In genomic region chr2:12663306-12664037, GRCh38 we compare ENCODE assay signal across 19 cellular contexts. TPM values are rescaled to one million over a fixed set of nuclear protein-coding genes. Genes with fewer than 3 reads are reported as not detected.
DNase-seq lines count a peak whose midpoint lies in the region; ATAC-seq and TF ChIP-seq lines count a peak whose summit lies in the region.
"Had no signal": no experiment of that assay in that cellular context is flagged by ENCODE, and none has a peak within 500 bp of the region (broad histone marks: within the 10 kb centered on the region; RNA-seq: fewer than 3 reads in every experiment).

No MANE protein-coding gene starts in this region.

- no peak overlapping the region for H3K4me3 ChIP-seq in body of pancreas
- H3K4me3 ChIP-seq in right cardiac atrium (ENCODE audit: low read length) = no peak overlapping the region
- no peak overlapping the region for H3K4me3 ChIP-seq in spleen
- H3K4me3 ChIP-seq in osteoblast (ENCODE audit: insufficient read depth, low read length) = no peak overlapping the region
- H3K4me3 ChIP-seq: A549 had no signal

- H3K9me3 ChIP-seq in body of pancreas (peaks cover 0 to 3% (median 0%) of the 10 kb centered on the region in 3 donors), right cardiac atrium (ENCODE audit: control insufficient read depth, low read length) (no peaks in the 10 kb centered on the region), spleen (peaks cover 0 to 25% (median 20%) of the 10 kb centered on the region in 8 donors), osteoblast (ENCODE audit: low read depth, low read length) (no peaks in the 10 kb centered on the region)

- peak; percentile 30 for ATAC-seq in body of pancreas
- ATAC-seq in right cardiac atrium = peak; percentile 91 to 93
- ATAC-seq in GM21619 (IDR thresholded peaks at IDR 0.05; ENCODE audit: unreplicated experiment) = no peak
- ATAC-seq: A549, PC-3 had no signal

- 58 to 63% methylated on average over 11 of the region's 11 CpGs for WGBS in body of pancreas, 2 donors
- WGBS in right cardiac atrium = 40% methylated on average over 11 of the region's 11 CpGs
- WGBS in spleen, 5 donors = 60 to 77% (median 74%) methylated on average over 11 of the region's 11 CpGs

- no peaks in the 10 kb centered on the region for H3K27me3 ChIP-seq in body of pancreas
- no peaks in the 10 kb centered on the region for H3K27me3 ChIP-seq in right cardiac atrium (ENCODE audit: control insufficient read depth, insufficient read depth)
- no peaks in the 10 kb centered on the region for H3K27me3 ChIP-seq in spleen (replicated peaks in 1 of 7)
- H3K27me3 ChIP-seq in osteoblast (ENCODE audit: insufficient read depth, low read length) = no peaks in the 10 kb centered on the region

- peak; percentile 21 for DNase-seq in Ammon's horn (ENCODE audit: low spot score)
- no peak for DNase-seq in body of pancreas
- peak in 1 of 3 donors; percentile 71 for DNase-seq in right cardiac atrium
- DNase-seq in spleen = no peak
- no peak for DNase-seq in T-helper 9 cell
- DNase-seq in NCI-H2227 (lab: John Stamatoyannopoulos, UW; ENCODE audit: unreplicated experiment) = no peak
- DNase-seq in osteoblast (ENCODE audit: insufficient read length, low spot score, missing footprints) = no peak
- DNase-seq: AML-193; CD4-positive, CD25-positive, alpha-beta regulatory T cell; DMS79; KG1; NCI-H1092; NCI-H1694 treated with DMSO at 0.1 percent for 48 hours; NCI-H446 treated with DMSO at 0.1 percent for 48 hours; NCI-H748 treated with DMSO at 0.1 percent for 48 hours; PC-3 had no signal

- TF ChIP-seq POLR2A in body of pancreas (IDR thresholded peaks at IDR 0.05) (no peak), spleen (IDR thresholded peaks at IDR 0.05) (no peak)

- H3K4me2 ChIP-seq in osteoblast (ENCODE audit: insufficient read depth, low read length) = no peak overlapping the region
- H3K4me2 ChIP-seq: A549 had no signal

- no peaks in the 10 kb centered on the region for H4K20me1 ChIP-seq in osteoblast (ENCODE audit: insufficient read depth, low read length)

- H3K36me3 ChIP-seq in body of pancreas (replicated peaks in 1 of 2; ENCODE audit: insufficient read depth in 1 of 2, low read depth in 2 of 2) (no peaks in the 10 kb centered on the region), spleen (no peaks in the 10 kb centered on the region), osteoblast (ENCODE audit: insufficient read depth, low read length) (no peaks in the 10 kb centered on the region)

- H3K4me1 ChIP-seq in body of pancreas = peaks cover 3% of the 10 kb centered on the region
- H3K4me1 ChIP-seq in right cardiac atrium (ENCODE audit: control insufficient read depth, insufficient read depth, low read length) = peaks cover 2% of the 10 kb centered on the region
- peaks cover 0 to 27% (median 6%) of the 10 kb centered on the region in 6 donors for H3K4me1 ChIP-seq in spleen
- no peaks in the 10 kb centered on the region for H3K4me1 ChIP-seq in osteoblast (ENCODE audit: insufficient read depth, low read length)
- H3K4me1 ChIP-seq: A549 had no signal

- H2AFZ ChIP-seq in osteoblast (ENCODE audit: low read length) = no peak overlapping the region

- no peaks in the 10 kb centered on the region for H3K79me2 ChIP-seq in osteoblast (ENCODE audit: insufficient read depth, low read length)

- H3K27ac ChIP-seq in body of pancreas (no peak overlapping the region), right cardiac atrium (ENCODE audit: low read length) (peak overlapping the region; percentile 81), spleen (peak overlapping the region in 6 of 8 donors; percentile 37 to 56 (median 44)), osteoblast (ENCODE audit: low read depth, low read length) (no peak overlapping the region)
- H3K27ac ChIP-seq: A549, HL-60 had no signal

- intact Hi-C loops in body of pancreas (cut with DNase I) = no loop called here
- intact Hi-C loops in right cardiac atrium (cut with DNase I) = no loop called here
- intact Hi-C loops in spleen (cut with DNase I; ENCODE audit: low total_unique reads) = no loop called here

- TF ChIP-seq CTCF in body of pancreas (IDR thresholded peaks at IDR 0.05) = no peak
- TF ChIP-seq CTCF in spleen (IDR thresholded peaks at IDR 0.05 in 8 of 11, conservative IDR thresholded peaks at IDR 0.05 in 3 of 11) = no peak
- TF ChIP-seq CTCF in osteoblast (IDR thresholded peaks at IDR 0.05; ENCODE audit: extremely low read depth, low read depth, low read length) = no peak

RNA-seq across cellular contexts. Expression of gene TRIB2, which starts 53.3 kb away (rescaled TPM):
- total RNA-seq in body of pancreas (10 to 100 TPM; 49.3 to 99.2 TPM), right cardiac atrium (10 to 100 TPM; 24.7 to 32.2 (median 28.2) TPM), spleen (100 to 1,000 TPM in 5 of 7 donors, 10 to 100 TPM in 2; 69.3 to 216 (median 148) TPM), osteoblast (79.6 and 86.3 TPM in 2 replicates)
- polyA plus RNA-seq in right cardiac atrium (25.3 TPM), spleen (10 to 100 TPM; 45.5 to 73.3 (median 51.0) TPM)

Comparison
In these comparisons a context has a peak if more than half of its experiments do, and no peak if none do; other contexts are left out.
1. H3K27ac ChIP-seq: peak in right cardiac atrium (single experiment) and spleen (6 of 8); none in body of pancreas (0 of 4) and osteoblast (single experiment).